In the genomic region with DNA sequence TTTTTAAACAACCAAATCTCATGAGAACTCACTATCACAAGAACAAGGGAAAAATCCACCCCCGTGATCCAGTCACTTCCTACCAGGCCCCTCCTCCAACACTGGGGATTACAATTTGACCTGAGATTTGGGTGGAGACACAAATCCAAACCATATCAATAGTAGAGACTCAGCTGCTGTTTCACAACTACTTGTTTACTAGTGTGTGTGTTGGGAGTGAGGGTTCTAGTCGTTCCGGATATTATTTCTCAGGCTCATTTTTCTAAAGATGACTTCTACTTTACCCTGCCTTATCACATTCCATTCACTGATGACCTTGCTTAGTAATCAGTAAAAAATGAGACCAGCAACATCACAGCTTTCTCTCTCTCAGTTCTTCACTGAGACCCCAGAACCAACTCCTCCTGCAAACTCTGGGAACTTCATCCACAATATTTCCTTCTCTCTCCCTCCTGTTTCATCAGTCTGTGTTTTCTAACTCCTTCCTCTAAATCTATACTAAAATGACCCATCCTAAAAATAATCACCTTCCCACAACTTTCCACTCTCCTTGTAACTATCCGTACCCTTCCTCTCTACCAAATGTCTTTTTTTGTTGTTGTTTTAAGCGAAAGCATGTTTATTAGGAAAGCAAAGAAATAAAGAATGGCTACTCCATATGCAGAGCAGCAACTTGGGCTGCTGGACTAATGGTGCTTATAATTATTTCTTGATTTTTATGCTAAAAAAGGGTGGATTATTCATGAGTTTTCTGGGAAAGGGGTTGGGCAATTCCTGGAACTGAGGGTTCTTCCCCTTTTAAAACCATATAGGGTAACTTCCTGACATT, we compare ENCODE assay signal across 1 cellular context.
TF ChIP-seq lines count a peak whose summit lies in the region.

No MANE protein-coding gene starts in this region.

TF ChIP-seq in A549, 52 proteins besides CTCF, POLR2A, EP300 and RAD21 (continued from another document):
- TF ChIP-seq, protein P1, sequence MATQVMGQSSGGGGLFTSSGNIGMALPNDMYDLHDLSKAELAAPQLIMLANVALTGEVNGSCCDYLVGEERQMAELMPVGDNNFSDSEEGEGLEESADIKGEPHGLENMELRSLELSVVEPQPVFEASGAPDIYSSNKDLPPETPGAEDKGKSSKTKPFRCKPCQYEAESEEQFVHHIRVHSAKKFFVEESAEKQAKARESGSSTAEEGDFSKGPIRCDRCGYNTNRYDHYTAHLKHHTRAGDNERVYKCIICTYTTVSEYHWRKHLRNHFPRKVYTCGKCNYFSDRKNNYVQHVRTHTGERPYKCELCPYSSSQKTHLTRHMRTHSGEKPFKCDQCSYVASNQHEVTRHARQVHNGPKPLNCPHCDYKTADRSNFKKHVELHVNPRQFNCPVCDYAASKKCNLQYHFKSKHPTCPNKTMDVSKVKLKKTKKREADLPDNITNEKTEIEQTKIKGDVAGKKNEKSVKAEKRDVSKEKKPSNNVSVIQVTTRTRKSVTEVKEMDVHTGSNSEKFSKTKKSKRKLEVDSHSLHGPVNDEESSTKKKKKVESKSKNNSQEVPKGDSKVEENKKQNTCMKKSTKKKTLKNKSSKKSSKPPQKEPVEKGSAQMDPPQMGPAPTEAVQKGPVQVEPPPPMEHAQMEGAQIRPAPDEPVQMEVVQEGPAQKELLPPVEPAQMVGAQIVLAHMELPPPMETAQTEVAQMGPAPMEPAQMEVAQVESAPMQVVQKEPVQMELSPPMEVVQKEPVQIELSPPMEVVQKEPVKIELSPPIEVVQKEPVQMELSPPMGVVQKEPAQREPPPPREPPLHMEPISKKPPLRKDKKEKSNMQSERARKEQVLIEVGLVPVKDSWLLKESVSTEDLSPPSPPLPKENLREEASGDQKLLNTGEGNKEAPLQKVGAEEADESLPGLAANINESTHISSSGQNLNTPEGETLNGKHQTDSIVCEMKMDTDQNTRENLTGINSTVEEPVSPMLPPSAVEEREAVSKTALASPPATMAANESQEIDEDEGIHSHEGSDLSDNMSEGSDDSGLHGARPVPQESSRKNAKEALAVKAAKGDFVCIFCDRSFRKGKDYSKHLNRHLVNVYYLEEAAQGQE (IDR thresholded peaks at IDR 0.05): no peak
- TF ChIP-seq CEBPB (IDR thresholded peaks at IDR 0.05): peak in 1 of 2 experiments; percentile 41; a peak in 1 of 4 replicates
- no peak for TF ChIP-seq HEYL (CRISPR knock-in tag; IDR thresholded peaks at IDR 0.05)
- TF ChIP-seq JUNB (IDR thresholded peaks at IDR 0.05): peak; percentile 27; the same call in 1 of the 2 replicates
- no peak for TF ChIP-seq KDM1A (IDR thresholded peaks at IDR 0.05; ENCODE audit: low read depth)
- TF ChIP-seq HDAC2 (IDR thresholded peaks at IDR 0.05): no peak
- no peak for TF ChIP-seq NPAS2 (CRISPR knock-in tag; IDR thresholded peaks at IDR 0.05; ENCODE audit: borderline replicate concordance)
